ENCODE assay signal across 22 cellular contexts in genomic region chr19:40621283-40621682, GRCh38. TPM values are rescaled to one million over a fixed set of nuclear protein-coding genes. Genes with fewer than 3 reads are reported as not detected.
DNase-seq lines count a peak whose midpoint lies in the region; ATAC-seq, FAIRE-seq and TF ChIP-seq lines count a peak whose summit lies in the region.
"Had no signal": no experiment of that assay in that cellular context is flagged by ENCODE, and none has a peak within 500 bp of the region (broad histone marks: within the 10 kb centered on the region; RNA-seq: fewer than 3 reads in every experiment).

No MANE protein-coding gene starts in this region.

- H3K4me3 ChIP-seq in K562 (no peak overlapping the region), prostate gland (no peak overlapping the region)
- H3K4me3 ChIP-seq: GM23338, HAP-1, SJSA1 had no signal

- TF ChIP-seq RAD21 in K562 (CRISPR knock-in tag; conservative IDR thresholded peaks at IDR 0.05 in 1 of 2, IDR thresholded peaks at IDR 0.05 in 1 of 2) = no peak

- no peaks in the 10 kb centered on the region for H3K9me1 ChIP-seq in K562 (ENCODE audit: control insufficient read depth, insufficient read depth, low read length)

- no peaks in the 10 kb centered on the region for H4K20me1 ChIP-seq in K562 (replicated peaks; ENCODE audit: control insufficient read depth, insufficient read depth, low read length)

- no peak for DNase-seq in activated CD4-positive, alpha-beta memory T cell treated with anti-CD3 and anti-CD28 coated beads for 36 hours
- no peak for DNase-seq in activated CD4-positive, alpha-beta memory T cell treated with anti-CD3 and anti-CD28 coated beads, Interleukin-2, amount 10 ng/mL, durations not matched to agents 7 days and 5 days
- DNase-seq in stimulated activated naive CD8-positive, alpha-beta T cell treated with anti-CD3 and anti-CD28 coated beads, Interleukin-15, amount 100 ng/mL, for 72 hours = no peak
- no peak for DNase-seq in K562 (ENCODE audit: extremely low read depth in 1 of 4, low spot score in 3 of 4)
- no peak for DNase-seq in NCI-H69 (lab: John Stamatoyannopoulos, UW)
- DNase-seq in prostate gland (ENCODE audit: low spot score) = no peak
- DNase-seq: KG1, NCI-H1092 treated with DMSO at 0.1 percent for 48 hours, NCI-H1436 treated with DMSO at 0.1 percent for 48 hours, NCI-H1930, NCI-H774 had no signal

- no TSS peak for BruUV-seq in K562 (replicated peaks; lab: Mats Ljungman, UMichigan)

- no peaks in the 10 kb centered on the region for H3K9me3 ChIP-seq in K562 (replicated peaks; ENCODE audit: control insufficient read depth, insufficient read depth, low read depth, low read length)
- H3K9me3 ChIP-seq in prostate gland = no peaks in the 10 kb centered on the region
- H3K9me3 ChIP-seq: HAP-1, SJSA1 had no signal

- no peak overlapping the region for H3K4me2 ChIP-seq in K562 (ENCODE audit: insufficient read depth, low read length)
- H3K4me2 ChIP-seq: GM23338 had no signal

- intact Hi-C loops in activated CD4-positive, alpha-beta memory T cell treated with anti-CD3 and anti-CD28 coated beads for 36 hours (cut with micrococcal nuclease) = no loop called here
- intact Hi-C loops in K562 (cut with micrococcal nuclease) = no loop called here
- intact Hi-C loops in prostate gland (cut with DNase I) = no loop called here

- no peak overlapping the region for H3K27ac ChIP-seq in K562 (ENCODE audit: extremely low read depth, low read depth, low read length)
- no peak overlapping the region for H3K27ac ChIP-seq in prostate gland
- H3K27ac ChIP-seq: HL-60, SJSA1 had no signal

- FAIRE-seq in K562 (lab: Jason Lieb, UNC) = no peak
- FAIRE-seq: G401.6, GM12892, HepG2 had no signal

- H3K27me3 ChIP-seq in K562 (ENCODE audit: control insufficient read depth in 2 of 2, insufficient read depth in 2 of 2, low read length in 2 of 2) (no peaks in the 10 kb centered on the region), prostate gland (replicated peaks; ENCODE audit: insufficient read depth) (no peaks in the 10 kb centered on the region)
- H3K27me3 ChIP-seq: SJSA1 had no signal

- WGBS in K562 (ENCODE audit: insufficient coverage, low coverage, missing lambda C conversion rate) = 58% methylated on average over 2 of the region's 2 CpGs
- WGBS in prostate gland = 71% methylated on average over 2 of the region's 2 CpGs

- H3K36me3 ChIP-seq in K562 (ENCODE audit: control insufficient read depth, insufficient read depth, low read length) (peaks cover 70% of the 10 kb centered on the region; the same call in 2 of the 3 replicates), prostate gland (peaks cover 0 to 9% of the 10 kb centered on the region in 2 donors)

- TF ChIP-seq CTCF in K562 (IDR thresholded peaks at IDR 0.05 in 2 of 3, conservative IDR thresholded peaks at IDR 0.05 in 1 of 3; ENCODE audit: insufficient read depth in 2 of 3, low read depth in 1 of 3, low read length in 3 of 3) = no peak
- TF ChIP-seq CTCF in prostate gland (IDR thresholded peaks at IDR 0.05) = no peak

- TF ChIP-seq POLR2A in K562 (conservative IDR thresholded peaks at IDR 0.05) (no peak), prostate gland (IDR thresholded peaks at IDR 0.05) (no peak)

- H2AFZ ChIP-seq in K562 (ENCODE audit: low read depth, low read length) = no peak overlapping the region
- H2AFZ ChIP-seq: GM23338 had no signal

- H3K27ac Mint-ChIP-seq in activated CD4-positive, alpha-beta memory T cell treated with anti-CD3 and anti-CD28 coated beads for 36 hours = peak overlapping the region; percentile 33
- H3K27ac Mint-ChIP-seq in activated CD4-positive, alpha-beta memory T cell treated with anti-CD3 and anti-CD28 coated beads, Interleukin-2, amount 10 ng/mL, durations not matched to agents 7 days and 5 days = no peak overlapping the region
- H3K27ac Mint-ChIP-seq in stimulated activated naive CD8-positive, alpha-beta T cell treated with anti-CD3 and anti-CD28 coated beads, Interleukin-15, Interleukin-2, amounts not matched to agents 100 ng/mL and 50 ng/mL, for 24 hours = peak overlapping the region; percentile 28
- peak overlapping the region in 1 of 2 donors; percentile 79 for H3K27ac Mint-ChIP-seq in stimulated activated naive CD8-positive, alpha-beta T cell treated with anti-CD3 and anti-CD28 coated beads, Interleukin-15, amount 100 ng/mL, for 72 hours
- H3K27ac Mint-ChIP-seq: CD14-positive monocyte, GM23338 had no signal

- TF ChIP-seq EP300 in K562 (IDR thresholded peaks at IDR 0.05; ENCODE audit: low read length) = no peak

- POLR2A ChIA-PET in activated CD4-positive, alpha-beta memory T cell treated with anti-CD3 and anti-CD28 coated beads for 36 hours (lab: Charles Lee) = no interaction called here
- POLR2A ChIA-PET in activated CD4-positive, alpha-beta memory T cell treated with anti-CD3 and anti-CD28 coated beads, Interleukin-2, amount 10 ng/mL, durations not matched to agents 7 days and 5 days (lab: Charles Lee) = interaction anchor here (1.3 kb wide), 1 partner anchor 12 kb away, joined by 4 read pairs; no protein-coding TSS in a partner anchor
- POLR2A ChIA-PET in K562 (lab: Yijun Ruan, JAX) = interaction anchor here (0.7 kb wide), 1 partner anchor 337 kb away, joined by 3 read pairs; no protein-coding TSS in a partner anchor

- no peak overlapping the region for H3K4me3 Mint-ChIP-seq in activated CD4-positive, alpha-beta memory T cell treated with anti-CD3 and anti-CD28 coated beads for 36 hours
- H3K4me3 Mint-ChIP-seq in activated CD4-positive, alpha-beta memory T cell treated with anti-CD3 and anti-CD28 coated beads, Interleukin-2, amount 10 ng/mL, durations not matched to agents 7 days and 5 days = no peak overlapping the region
- H3K4me3 Mint-ChIP-seq in stimulated activated naive CD8-positive, alpha-beta T cell treated with anti-CD3 and anti-CD28 coated beads, Interleukin-15, Interleukin-2, amounts not matched to agents 100 ng/mL and 50 ng/mL, for 24 hours = no peak overlapping the region
- H3K4me3 Mint-ChIP-seq in stimulated activated naive CD8-positive, alpha-beta T cell treated with anti-CD3 and anti-CD28 coated beads, Interleukin-15, amount 100 ng/mL, for 72 hours = no peak overlapping the region
- H3K4me3 Mint-ChIP-seq: CD14-positive monocyte, GM23338 had no signal

- peaks cover 43% of the 10 kb centered on the region for H3K36me3 Mint-ChIP-seq in activated CD4-positive, alpha-beta memory T cell treated with anti-CD3 and anti-CD28 coated beads for 36 hours
- peaks cover 38% of the 10 kb centered on the region for H3K36me3 Mint-ChIP-seq in activated CD4-positive, alpha-beta memory T cell treated with anti-CD3 and anti-CD28 coated beads, Interleukin-2, amount 10 ng/mL, durations not matched to agents 7 days and 5 days (ENCODE audit: low read depth)
- H3K36me3 Mint-ChIP-seq in stimulated activated naive CD8-positive, alpha-beta T cell treated with anti-CD3 and anti-CD28 coated beads, Interleukin-15, Interleukin-2, amounts not matched to agents 100 ng/mL and 50 ng/mL, for 24 hours (ENCODE audit: low read depth) = peaks cover 71% of the 10 kb centered on the region

- H3K9me3 Mint-ChIP-seq in activated CD4-positive, alpha-beta memory T cell treated with anti-CD3 and anti-CD28 coated beads for 36 hours = no peaks in the 10 kb centered on the region
- no peaks in the 10 kb centered on the region for H3K9me3 Mint-ChIP-seq in activated CD4-positive, alpha-beta memory T cell treated with anti-CD3 and anti-CD28 coated beads, Interleukin-2, amount 10 ng/mL, durations not matched to agents 7 days and 5 days
- H3K9me3 Mint-ChIP-seq in stimulated activated naive CD8-positive, alpha-beta T cell treated with anti-CD3 and anti-CD28 coated beads, Interleukin-15, Interleukin-2, amounts not matched to agents 100 ng/mL and 50 ng/mL, for 24 hours = no peaks in the 10 kb centered on the region
- no peaks in the 10 kb centered on the region for H3K9me3 Mint-ChIP-seq in stimulated activated naive CD8-positive, alpha-beta T cell treated with anti-CD3 and anti-CD28 coated beads, Interleukin-15, amount 100 ng/mL, for 72 hours
- H3K9me3 Mint-ChIP-seq: GM23338 had no signal

- H3K9ac ChIP-seq in K562 (ENCODE audit: insufficient read depth in 1 of 2, low read depth in 2 of 2, low read length in 2 of 2) = no peak overlapping the region

- peaks cover 17% of the 10 kb centered on the region for H3K4me1 Mint-ChIP-seq in activated CD4-positive, alpha-beta memory T cell treated with anti-CD3 and anti-CD28 coated beads for 36 hours (ENCODE audit: low read depth)
- H3K4me1 Mint-ChIP-seq in activated CD4-positive, alpha-beta memory T cell treated with anti-CD3 and anti-CD28 coated beads, Interleukin-2, amount 10 ng/mL, durations not matched to agents 7 days and 5 days = peaks cover 12% of the 10 kb centered on the region
- H3K4me1 Mint-ChIP-seq in stimulated activated naive CD8-positive, alpha-beta T cell treated with anti-CD3 and anti-CD28 coated beads, Interleukin-15, Interleukin-2, amounts not matched to agents 100 ng/mL and 50 ng/mL, for 24 hours (ENCODE audit: low read depth) = peaks cover 27% of the 10 kb centered on the region
- peaks cover 22% of the 10 kb centered on the region for H3K4me1 Mint-ChIP-seq in stimulated activated naive CD8-positive, alpha-beta T cell treated with anti-CD3 and anti-CD28 coated beads, Interleukin-15, amount 100 ng/mL, for 72 hours
- H3K4me1 Mint-ChIP-seq: CD14-positive monocyte had no signal

- in situ Hi-C loops in K562 (cut with MboI) = no loop called here

- H3K4me1 ChIP-seq in K562 (replicated peaks in 1 of 2; ENCODE audit: control insufficient read depth in 2 of 2, insufficient read depth in 2 of 2, low read length in 2 of 2) = peaks cover 31 to 40% of the 10 kb centered on the region in 2 experiments
- H3K4me1 ChIP-seq in prostate gland (replicated peaks) = no peaks in the 10 kb centered on the region

- H3K79me2 ChIP-seq in K562 (ENCODE audit: control insufficient read depth, insufficient read depth, low read length) = no peaks in the 10 kb centered on the region

- H3K27me3 Mint-ChIP-seq in activated CD4-positive, alpha-beta memory T cell treated with anti-CD3 and anti-CD28 coated beads for 36 hours = no peaks in the 10 kb centered on the region
- no peaks in the 10 kb centered on the region for H3K27me3 Mint-ChIP-seq in activated CD4-positive, alpha-beta memory T cell treated with anti-CD3 and anti-CD28 coated beads, Interleukin-2, amount 10 ng/mL, durations not matched to agents 7 days and 5 days
- no peaks in the 10 kb centered on the region for H3K27me3 Mint-ChIP-seq in stimulated activated naive CD8-positive, alpha-beta T cell treated with anti-CD3 and anti-CD28 coated beads, Interleukin-15, Interleukin-2, amounts not matched to agents 100 ng/mL and 50 ng/mL, for 24 hours
- no peaks in the 10 kb centered on the region for H3K27me3 Mint-ChIP-seq in stimulated activated naive CD8-positive, alpha-beta T cell treated with anti-CD3 and anti-CD28 coated beads, Interleukin-15, amount 100 ng/mL, for 72 hours

- CTCF ChIA-PET in activated CD4-positive, alpha-beta memory T cell treated with anti-CD3 and anti-CD28 coated beads for 36 hours (lab: Charles Lee) = interaction anchor here (8.2 kb wide), 1 partner anchor 13 kb away, joined by 83 read pairs; no protein-coding TSS in a partner anchor
- CTCF ChIA-PET in activated CD4-positive, alpha-beta memory T cell treated with anti-CD3 and anti-CD28 coated beads, Interleukin-2, amount 10 ng/mL, durations not matched to agents 7 days and 5 days (lab: Charles Lee) = interaction anchor here (0.7 to 6.5 kb wide), 2 partner anchors 14 to 29 kb away, joined by 8 to 43 read pairs; no protein-coding TSS in a partner anchor
- CTCF ChIA-PET in K562 (lab: Yijun Ruan, JAX; ENCODE audit: low intra/inter-chr PET ratio) = no interaction called here

- ATAC-seq in stimulated activated naive CD8-positive, alpha-beta T cell treated with anti-CD3 and anti-CD28 coated beads, Interleukin-15, amount 100 ng/mL, for 72 hours = no peak
- ATAC-seq in K562 = no peak
- no peak for ATAC-seq in GM18511 (IDR thresholded peaks at IDR 0.05; ENCODE audit: unreplicated experiment)
- ATAC-seq: GM23338, HepG2, Panc1 had no signal

RNA-seq across cellular contexts. Expression of gene LTBP4, which starts 20.1 kb away (rescaled TPM):
- total RNA-seq in activated CD4-positive, alpha-beta memory T cell treated with anti-CD3 and anti-CD28 coated beads for 36 hours = 100 to 1,000 TPM; 178 to 182 TPM
- 100 to 1,000 TPM; 121 to 122 TPM for total RNA-seq in activated CD4-positive, alpha-beta memory T cell treated with anti-CD3 and anti-CD28 coated beads, Interleukin-2, amount 10 ng/mL, durations not matched to agents 7 days and 5 days
- total RNA-seq in K562 (2011; cell fraction: chromatin; rRNA removed; ENCODE audit: low replicate concordance) = 209 and 457 TPM in 2 replicates
- 301 and 327 TPM in 2 replicates for total RNA-seq in K562 (2011; cell fraction: nucleolus; rRNA removed)
- total RNA-seq in K562 (2011; cell fraction: nucleoplasm; rRNA removed) = 219 and 259 TPM in 2 replicates
- total RNA-seq in K562 (2014; rRNA removed) = 38.7 and 44.5 TPM in 2 replicates
- total RNA-seq in K562 (2014; rRNA removed; fragmentation: Illumina TruSeq; extraction: Trizol) = 6.1 and 9.7 TPM in 2 replicates
- total RNA-seq in K562 (2015; rRNA removed; fragmentation: Illumina TruSeq; extraction: Trizol) = 19.9 and 25.0 TPM in 2 replicates
- total RNA-seq in K562 (2021) = 148 and 160 TPM in 2 replicates
- polyA plus RNA-seq in K562 (2011; rRNA removed) = 34.4 and 64.2 TPM in 2 replicates
- polyA plus RNA-seq in K562 (2011; cell fraction: cytosol; rRNA removed) = 40.5 and 63.1 TPM in 2 replicates
- 400 and 488 TPM in 2 replicates for polyA plus RNA-seq in K562 (2011; cell fraction: nucleus; rRNA removed)
- polyA plus RNA-seq in K562 (2012) = 256 and 263 TPM in 2 replicates
- polyA plus RNA-seq in K562 (2014; fragmentation: Illumina TruSeq; extraction: Trizol) = 31.6 and 65.6 TPM in 2 replicates
- under 1 TPM; 0.35 to 0.53 TPM for polyA plus RNA-seq in K562 (2014; fragmentation: Nextera tagmentation; extraction: Ambion mirVana)
- 108 and 112 TPM in 2 replicates for polyA plus RNA-seq in K562 (2014; rRNA removed)
- polyA minus RNA-seq in K562 (2011; rRNA and poly(A)+ RNA removed) = 6.8 and 10.0 TPM in 2 replicates
- 50.8 and 74.4 TPM in 2 replicates for polyA minus RNA-seq in K562 (2011; cell fraction: cytosol; rRNA and poly(A)+ RNA removed)
- 47.9 and 57.5 TPM in 2 replicates for polyA minus RNA-seq in K562 (2011; cell fraction: nucleus; rRNA and poly(A)+ RNA removed)
- total RNA-seq in prostate gland = 100 to 1,000 TPM; 160 to 500 TPM

RNA-seq across cellular contexts. Expression of gene SHKBP1, which starts 44.6 kb away (rescaled TPM):
- total RNA-seq in activated CD4-positive, alpha-beta memory T cell treated with anti-CD3 and anti-CD28 coated beads for 36 hours = 100 to 1,000 TPM; 112 to 126 TPM
- 100 to 1,000 TPM; 139 to 150 TPM for total RNA-seq in activated CD4-positive, alpha-beta memory T cell treated with anti-CD3 and anti-CD28 coated beads, Interleukin-2, amount 10 ng/mL, durations not matched to agents 7 days and 5 days
- total RNA-seq in K562 (2011; cell fraction: chromatin; rRNA removed; ENCODE audit: low replicate concordance) = 33.3 and 146 TPM in 2 replicates
- 62.0 and 84.4 TPM in 2 replicates for total RNA-seq in K562 (2011; cell fraction: nucleolus; rRNA removed)
- 39.4 and 65.9 TPM in 2 replicates for total RNA-seq in K562 (2011; cell fraction: nucleoplasm; rRNA removed)
- total RNA-seq in K562 (2014; rRNA removed) (33.7 and 48.0 TPM in 2 replicates), K562 (2014; rRNA removed; fragmentation: Illumina TruSeq; extraction: Trizol) (6.6 and 9.6 TPM in 2 replicates), K562 (2015; rRNA removed; fragmentation: Illumina TruSeq; extraction: Trizol) (17.5 and 22.3 TPM in 2 replicates), K562 (2021) (54.5 and 58.1 TPM in 2 replicates), prostate gland (10 to 100 TPM; 54.6 to 91.6 TPM)
- polyA plus RNA-seq in K562 (2011; rRNA removed) (18.9 and 24.4 TPM in 2 replicates), K562 (2014; fragmentation: Illumina TruSeq; extraction: Trizol) (33.7 and 42.0 TPM in 2 replicates), K562 (2014; fragmentation: Nextera tagmentation; extraction: Ambion mirVana) (1 to 10 TPM; 1.2 to 4.9 TPM), K562 (2014; rRNA removed) (34.2 and 40.4 TPM in 2 replicates)
- polyA plus RNA-seq in K562 (2011; cell fraction: cytosol; rRNA removed) = 34.0 and 79.0 TPM in 2 replicates
- 68.6 and 104 TPM in 2 replicates for polyA plus RNA-seq in K562 (2011; cell fraction: nucleus; rRNA removed)
- 56.1 and 106 TPM in 2 replicates for polyA plus RNA-seq in K562 (2012)
- 11.5 and 17.4 TPM in 2 replicates for polyA minus RNA-seq in K562 (2011; rRNA and poly(A)+ RNA removed)
- 53.0 and 61.0 TPM in 2 replicates for polyA minus RNA-seq in K562 (2011; cell fraction: cytosol; rRNA and poly(A)+ RNA removed)
- polyA minus RNA-seq in K562 (2011; cell fraction: nucleus; rRNA and poly(A)+ RNA removed) = 18.8 and 19.9 TPM in 2 replicates
